In genomic region chr22:48188211-48188845, GRCh38 we compare ENCODE assay signal across 1 cellular context.
TF ChIP-seq lines count a peak whose summit lies in the region.

No MANE protein-coding gene starts in this region.

TF ChIP-seq in HepG2, 621 proteins besides CTCF, POLR2A, EP300 and RAD21 (continued from another document):
- TF ChIP-seq, protein P1, sequence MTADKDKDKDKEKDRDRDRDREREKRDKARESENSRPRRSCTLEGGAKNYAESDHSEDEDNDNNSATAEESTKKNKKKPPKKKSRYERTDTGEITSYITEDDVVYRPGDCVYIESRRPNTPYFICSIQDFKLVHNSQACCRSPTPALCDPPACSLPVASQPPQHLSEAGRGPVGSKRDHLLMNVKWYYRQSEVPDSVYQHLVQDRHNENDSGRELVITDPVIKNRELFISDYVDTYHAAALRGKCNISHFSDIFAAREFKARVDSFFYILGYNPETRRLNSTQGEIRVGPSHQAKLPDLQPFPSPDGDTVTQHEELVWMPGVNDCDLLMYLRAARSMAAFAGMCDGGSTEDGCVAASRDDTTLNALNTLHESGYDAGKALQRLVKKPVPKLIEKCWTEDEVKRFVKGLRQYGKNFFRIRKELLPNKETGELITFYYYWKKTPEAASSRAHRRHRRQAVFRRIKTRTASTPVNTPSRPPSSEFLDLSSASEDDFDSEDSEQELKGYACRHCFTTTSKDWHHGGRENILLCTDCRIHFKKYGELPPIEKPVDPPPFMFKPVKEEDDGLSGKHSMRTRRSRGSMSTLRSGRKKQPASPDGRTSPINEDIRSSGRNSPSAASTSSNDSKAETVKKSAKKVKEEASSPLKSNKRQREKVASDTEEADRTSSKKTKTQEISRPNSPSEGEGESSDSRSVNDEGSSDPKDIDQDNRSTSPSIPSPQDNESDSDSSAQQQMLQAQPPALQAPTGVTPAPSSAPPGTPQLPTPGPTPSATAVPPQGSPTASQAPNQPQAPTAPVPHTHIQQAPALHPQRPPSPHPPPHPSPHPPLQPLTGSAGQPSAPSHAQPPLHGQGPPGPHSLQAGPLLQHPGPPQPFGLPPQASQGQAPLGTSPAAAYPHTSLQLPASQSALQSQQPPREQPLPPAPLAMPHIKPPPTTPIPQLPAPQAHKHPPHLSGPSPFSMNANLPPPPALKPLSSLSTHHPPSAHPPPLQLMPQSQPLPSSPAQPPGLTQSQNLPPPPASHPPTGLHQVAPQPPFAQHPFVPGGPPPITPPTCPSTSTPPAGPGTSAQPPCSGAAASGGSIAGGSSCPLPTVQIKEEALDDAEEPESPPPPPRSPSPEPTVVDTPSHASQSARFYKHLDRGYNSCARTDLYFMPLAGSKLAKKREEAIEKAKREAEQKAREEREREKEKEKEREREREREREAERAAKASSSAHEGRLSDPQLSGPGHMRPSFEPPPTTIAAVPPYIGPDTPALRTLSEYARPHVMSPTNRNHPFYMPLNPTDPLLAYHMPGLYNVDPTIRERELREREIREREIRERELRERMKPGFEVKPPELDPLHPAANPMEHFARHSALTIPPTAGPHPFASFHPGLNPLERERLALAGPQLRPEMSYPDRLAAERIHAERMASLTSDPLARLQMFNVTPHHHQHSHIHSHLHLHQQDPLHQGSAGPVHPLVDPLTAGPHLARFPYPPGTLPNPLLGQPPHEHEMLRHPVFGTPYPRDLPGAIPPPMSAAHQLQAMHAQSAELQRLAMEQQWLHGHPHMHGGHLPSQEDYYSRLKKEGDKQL (CRISPR knock-in tag; IDR thresholded peaks at IDR 0.05; ENCODE audit: low read depth), result no peak
- TF ChIP-seq ZFX (CRISPR knock-in tag; IDR thresholded peaks at IDR 0.05; ENCODE audit: low read depth), result no peak
